ENCODE assay signal across 9 cellular contexts in genomic region chr11:108278546-108278945, GRCh38. TPM values are rescaled to one million over a fixed set of nuclear protein-coding genes. Genes with fewer than 3 reads are reported as not detected.
DNase-seq lines count a peak whose midpoint lies in the region; ATAC-seq and TF ChIP-seq lines count a peak whose summit lies in the region.
"Had no signal": no experiment of that assay in that cellular context is flagged by ENCODE, and none has a peak within 500 bp of the region (broad histone marks: within the 10 kb centered on the region; RNA-seq: fewer than 3 reads in every experiment).

No MANE protein-coding gene starts in this region.

- H3K4me3 ChIP-seq in SK-N-MC: peak overlapping the region; percentile 16
- H3K4me3 ChIP-seq in rectal smooth muscle tissue (ENCODE audit: low read length): no peak overlapping the region
- no peak overlapping the region for H3K4me3 ChIP-seq in vagina

- H3K9me3 ChIP-seq in SK-N-MC (ENCODE audit: low read depth, low read length) (no peaks in the 10 kb centered on the region), vagina (no peaks in the 10 kb centered on the region)

- peak; percentile 12 for DNase-seq in HEK293T (ENCODE audit: extremely low spot score)
- DNase-seq in SK-N-MC (ENCODE audit: low read depth, low spot score): peak; percentile 26
- DNase-seq in Right ventricle myocardium superior: peak; percentile 38
- no peak for DNase-seq in NCI-H128 (lab: John Stamatoyannopoulos, UW; ENCODE audit: unreplicated experiment)
- DNase-seq in vagina (ENCODE audit: extremely low spot score in 2 of 2): no peak
- DNase-seq: activated CD4-positive, CD25-positive, alpha-beta regulatory T cell treated with anti-CD3 and anti-CD28 coated beads, Interleukin-2, amount 50 U/mL, for 72 hours had no signal

- POLR2A ChIA-PET in HEK293T (lab: Yijun Ruan, JAX): no interaction called here

- peak overlapping the region; percentile 92 for H3K27ac ChIP-seq in SK-N-MC
- H3K27ac ChIP-seq in rectal smooth muscle tissue (ENCODE audit: low read depth, low read length): peak overlapping the region; percentile 29
- no peak overlapping the region for H3K27ac ChIP-seq in vagina

- TF ChIP-seq CTCF in vagina (IDR thresholded peaks at IDR 0.05): no peak

- H3K27me3 ChIP-seq in rectal smooth muscle tissue (ENCODE audit: control insufficient read depth, insufficient read depth, low read length): no peaks in the 10 kb centered on the region
- H3K27me3 ChIP-seq in vagina: no peaks in the 10 kb centered on the region

- CTCF ChIA-PET in HEK293T (lab: Yijun Ruan, JAX): interaction anchor here (0.6 kb wide), 1 partner anchor 329 kb away, joined by 3 read pairs; no protein-coding TSS in a partner anchor

- intact Hi-C loops in Right ventricle myocardium superior (cut with DNase I) (no loop called here), vagina (cut with DNase I) (no loop called here)

- H3K9ac ChIP-seq in SK-N-MC (ENCODE audit: insufficient read length) (peak overlapping the region; percentile 7), rectal smooth muscle tissue (ENCODE audit: low read length) (no peak overlapping the region)

- no peak for TF ChIP-seq POLR2A in vagina (IDR thresholded peaks at IDR 0.05)

- peak; percentile 85 for ATAC-seq in Right ventricle myocardium superior (ENCODE audit: poor library complexity)
- ATAC-seq in HG03378 (IDR thresholded peaks at IDR 0.05; ENCODE audit: unreplicated experiment): no peak
- no peak for ATAC-seq in GM18861 (IDR thresholded peaks at IDR 0.05; ENCODE audit: unreplicated experiment)

- H3K4me1 ChIP-seq in rectal smooth muscle tissue (ENCODE audit: control insufficient read depth, insufficient read depth, low read length) (peaks cover 5% of the 10 kb centered on the region), vagina (no peaks in the 10 kb centered on the region)

- H3K36me3 ChIP-seq in SK-N-MC (ENCODE audit: insufficient read depth, low read length) (peaks cover 23% of the 10 kb centered on the region), rectal smooth muscle tissue (ENCODE audit: control insufficient read depth, insufficient read depth, low read length) (peaks cover 3% of the 10 kb centered on the region), vagina (peaks cover 0 to 27% of the 10 kb centered on the region in 2 donors)

TF ChIP-seq in HEK293T, 16 proteins besides CTCF, POLR2A, EP300 and RAD21:
- TF ChIP-seq FOXK2 (IDR thresholded peaks at IDR 0.05) (no peak), ELF4 (IDR thresholded peaks at IDR 0.05) (no peak), FOXA1 (IDR thresholded peaks at IDR 0.05) (no peak), FOXM1 (IDR thresholded peaks at IDR 0.05; ENCODE audit: borderline replicate concordance) (no peak), CTBP1 (IDR thresholded peaks at IDR 0.05; ENCODE audit: borderline replicate concordance) (no peak), TARDBP (IDR thresholded peaks at IDR 0.05) (no peak), LEF1 (IDR thresholded peaks at IDR 0.05; ENCODE audit: borderline replicate concordance) (no peak), ARNT (IDR thresholded peaks at IDR 0.05) (no peak), SUZ12 (IDR thresholded peaks at IDR 0.05) (no peak), SP1 (IDR thresholded peaks at IDR 0.05) (no peak), L3MBTL2 (conservative IDR thresholded peaks at IDR 0.05) (no peak), BHLHE40 (IDR thresholded peaks at IDR 0.05; ENCODE audit: borderline replicate concordance) (no peak), NFRKB (IDR thresholded peaks at IDR 0.05) (no peak), ZNF384 (IDR thresholded peaks at IDR 0.05) (no peak), HDGF (IDR thresholded peaks at IDR 0.05; ENCODE audit: borderline replicate concordance) (no peak)
- TF ChIP-seq, protein P1, sequence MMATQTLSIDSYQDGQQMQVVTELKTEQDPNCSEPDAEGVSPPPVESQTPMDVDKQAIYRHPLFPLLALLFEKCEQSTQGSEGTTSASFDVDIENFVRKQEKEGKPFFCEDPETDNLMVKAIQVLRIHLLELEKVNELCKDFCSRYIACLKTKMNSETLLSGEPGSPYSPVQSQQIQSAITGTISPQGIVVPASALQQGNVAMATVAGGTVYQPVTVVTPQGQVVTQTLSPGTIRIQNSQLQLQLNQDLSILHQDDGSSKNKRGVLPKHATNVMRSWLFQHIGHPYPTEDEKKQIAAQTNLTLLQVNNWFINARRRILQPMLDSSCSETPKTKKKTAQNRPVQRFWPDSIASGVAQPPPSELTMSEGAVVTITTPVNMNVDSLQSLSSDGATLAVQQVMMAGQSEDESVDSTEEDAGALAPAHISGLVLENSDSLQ (IDR thresholded peaks at IDR 0.05): no peak
TF ChIP-seq in HEK293T: peak in this region for 0.

RNA-seq across cellular contexts. Expression of gene ATM, which starts 55.7 kb away (rescaled TPM):
- total RNA-seq in Right ventricle myocardium superior (27.1 TPM), vagina (59.9 TPM)

RNA-seq across cellular contexts. Expression of gene NPAT, which starts 56.1 kb away (rescaled TPM):
- total RNA-seq in Right ventricle myocardium superior (6.9 TPM), vagina (15.2 TPM)

Comparison
In these comparisons a context has a peak if more than half of its experiments do, and no peak if none do; other contexts are left out.
1. DNase-seq: peak in HEK293T (single experiment), SK-N-MC (single experiment) and Right ventricle myocardium superior (single experiment); none in NCI-H128 (single experiment) and vagina (0 of 2).